ENCODE assay signal across 2 cellular contexts in the genomic region with DNA sequence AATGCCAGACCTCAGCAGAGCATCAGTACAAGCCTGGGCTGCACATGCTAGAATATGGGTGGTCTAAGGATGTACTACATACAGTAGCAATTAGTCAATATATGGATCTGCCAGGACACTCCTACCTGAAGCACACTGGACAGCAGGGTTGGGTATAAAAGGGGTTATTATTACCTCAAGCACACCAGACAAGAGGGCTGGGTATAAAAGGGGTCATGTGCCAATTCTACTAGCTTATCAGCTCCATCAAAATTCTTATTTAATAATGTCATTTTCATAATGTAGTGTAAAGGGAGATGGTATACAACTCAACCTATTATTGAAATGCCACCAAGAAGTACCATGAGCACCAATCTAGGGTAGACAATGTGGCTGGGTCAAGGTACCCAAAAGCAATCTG.
A peak's percentile ranks its signal among the peaks of the same experiment; 100 is the strongest.
TF ChIP-seq lines count a peak whose summit lies in the region.

No MANE protein-coding gene starts in this region.

TF ChIP-seq in Ishikawa, 13 proteins besides CTCF, POLR2A, EP300 and RAD21:
- no peak for TF ChIP-seq MAX (IDR thresholded peaks at IDR 0.05)
- TF ChIP-seq, protein P1, sequence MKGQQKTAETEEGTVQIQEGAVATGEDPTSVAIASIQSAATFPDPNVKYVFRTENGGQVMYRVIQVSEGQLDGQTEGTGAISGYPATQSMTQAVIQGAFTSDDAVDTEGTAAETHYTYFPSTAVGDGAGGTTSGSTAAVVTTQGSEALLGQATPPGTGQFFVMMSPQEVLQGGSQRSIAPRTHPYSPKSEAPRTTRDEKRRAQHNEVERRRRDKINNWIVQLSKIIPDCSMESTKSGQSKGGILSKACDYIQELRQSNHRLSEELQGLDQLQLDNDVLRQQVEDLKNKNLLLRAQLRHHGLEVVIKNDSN (IDR thresholded peaks at IDR 0.05) = 0 out of 2 replicates have a peak, but pooled peaks have one; percentile 10

TF ChIP-seq in K562, 482 proteins besides CTCF, POLR2A, EP300 and RAD21 (continued from another document and continues in another):
- TF ChIP-seq POU5F1 (IDR thresholded peaks at IDR 0.05; ENCODE audit: borderline replicate concordance, low read depth, low read length, partially characterized antibody) (no peak), TRIM28 (IDR thresholded peaks at IDR 0.05) (peak; percentile 99), ZNF316 (IDR thresholded peaks at IDR 0.05) (no peak), ZNF695 (CRISPR knock-in tag; IDR thresholded peaks at IDR 0.05) (no peak), BRCA1 (IDR thresholded peaks at IDR 0.05) (no peak), BRCA1 (CRISPR knock-in tag; IDR thresholded peaks at IDR 0.05) (no peak), HLTF (IDR thresholded peaks at IDR 0.05) (no peak), ZNF3 (CRISPR knock-in tag; IDR thresholded peaks at IDR 0.05) (no peak), NR2C2 (CRISPR knock-in tag; IDR thresholded peaks at IDR 0.05) (no peak), NR2C2 (tag; IDR thresholded peaks at IDR 0.05) (no peak), ZNF586 (CRISPR knock-in tag; conservative IDR thresholded peaks at IDR 0.05) (no peak), ZNF324 (CRISPR knock-in tag; IDR thresholded peaks at IDR 0.05) (no peak), BMI1 (IDR thresholded peaks at IDR 0.05; ENCODE audit: low read length) (no peak), KLF13 (tag; IDR thresholded peaks at IDR 0.05; ENCODE audit: borderline replicate concordance, low read depth) (no peak), NFXL1 (CRISPR knock-in tag; IDR thresholded peaks at IDR 0.05) (no peak), NONO (IDR thresholded peaks at IDR 0.05; ENCODE audit: low read depth in 2 of 2, low read length in 1 of 2) (no peak), PTBP1 (IDR thresholded peaks at IDR 0.05; ENCODE audit: low read depth, low read length) (no peak), MEF2A (IDR thresholded peaks at IDR 0.05; ENCODE audit: control insufficient read depth, low read depth, low read length) (0 out of 2 replicates have a peak, but pooled peaks have one; percentile 27), OTX1 (CRISPR knock-in tag; IDR thresholded peaks at IDR 0.05) (no peak), BDP1 (IDR thresholded peaks at IDR 0.05; ENCODE audit: insufficient read depth, insufficient read length) (no peak), TFE3 (CRISPR knock-in tag; IDR thresholded peaks at IDR 0.05) (no peak), SP1 (CRISPR knock-in tag; IDR thresholded peaks at IDR 0.05) (no peak), MEIS2 (IDR thresholded peaks at IDR 0.05; ENCODE audit: partially characterized antibody) (no peak), PURB (CRISPR knock-in tag; IDR thresholded peaks at IDR 0.05; ENCODE audit: low read depth) (no peak), HSF4 (CRISPR knock-in tag; IDR thresholded peaks at IDR 0.05; ENCODE audit: borderline replicate concordance) (no peak), ARHGAP35 (IDR thresholded peaks at IDR 0.05; ENCODE audit: partially characterized antibody) (no peak), ZNF318 (IDR thresholded peaks at IDR 0.05; ENCODE audit: borderline replicate concordance in 1 of 2, low read depth in 1 of 2) (no peak), ZNF589 (CRISPR knock-in tag; IDR thresholded peaks at IDR 0.05; ENCODE audit: low read depth) (no peak), HDAC8 (tag; IDR thresholded peaks at IDR 0.05) (no peak), PCBP1 (IDR thresholded peaks at IDR 0.05; ENCODE audit: low read depth, low read length, poor library complexity, severe bottlenecking) (no peak)
- TF ChIP-seq, protein P2, sequence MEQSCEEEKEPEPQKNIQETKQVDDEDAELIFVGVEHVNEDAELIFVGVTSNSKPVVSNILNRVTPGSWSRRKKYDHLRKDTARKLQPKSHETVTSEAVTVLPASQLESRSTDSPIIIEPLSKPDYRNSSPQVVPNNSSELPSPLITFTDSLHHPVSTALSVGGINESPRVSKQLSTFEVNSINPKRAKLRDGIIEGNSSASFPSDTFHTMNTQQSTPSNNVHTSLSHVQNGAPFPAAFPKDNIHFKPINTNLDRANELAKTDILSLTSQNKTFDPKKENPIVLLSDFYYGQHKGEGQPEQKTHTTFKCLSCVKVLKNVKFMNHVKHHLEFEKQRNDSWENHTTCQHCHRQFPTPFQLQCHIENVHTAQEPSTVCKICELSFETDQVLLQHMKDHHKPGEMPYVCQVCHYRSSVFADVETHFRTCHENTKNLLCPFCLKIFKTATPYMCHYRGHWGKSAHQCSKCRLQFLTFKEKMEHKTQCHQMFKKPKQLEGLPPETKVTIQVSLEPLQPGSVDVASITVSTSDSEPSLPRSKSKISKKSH (CRISPR knock-in tag; IDR thresholded peaks at IDR 0.05) = no peak
- TF ChIP-seq, protein P3, sequence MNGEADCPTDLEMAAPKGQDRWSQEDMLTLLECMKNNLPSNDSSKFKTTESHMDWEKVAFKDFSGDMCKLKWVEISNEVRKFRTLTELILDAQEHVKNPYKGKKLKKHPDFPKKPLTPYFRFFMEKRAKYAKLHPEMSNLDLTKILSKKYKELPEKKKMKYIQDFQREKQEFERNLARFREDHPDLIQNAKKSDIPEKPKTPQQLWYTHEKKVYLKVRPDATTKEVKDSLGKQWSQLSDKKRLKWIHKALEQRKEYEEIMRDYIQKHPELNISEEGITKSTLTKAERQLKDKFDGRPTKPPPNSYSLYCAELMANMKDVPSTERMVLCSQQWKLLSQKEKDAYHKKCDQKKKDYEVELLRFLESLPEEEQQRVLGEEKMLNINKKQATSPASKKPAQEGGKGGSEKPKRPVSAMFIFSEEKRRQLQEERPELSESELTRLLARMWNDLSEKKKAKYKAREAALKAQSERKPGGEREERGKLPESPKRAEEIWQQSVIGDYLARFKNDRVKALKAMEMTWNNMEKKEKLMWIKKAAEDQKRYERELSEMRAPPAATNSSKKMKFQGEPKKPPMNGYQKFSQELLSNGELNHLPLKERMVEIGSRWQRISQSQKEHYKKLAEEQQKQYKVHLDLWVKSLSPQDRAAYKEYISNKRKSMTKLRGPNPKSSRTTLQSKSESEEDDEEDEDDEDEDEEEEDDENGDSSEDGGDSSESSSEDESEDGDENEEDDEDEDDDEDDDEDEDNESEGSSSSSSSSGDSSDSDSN (IDR thresholded peaks at IDR 0.05; ENCODE audit: borderline replicate concordance in 1 of 2, low read depth in 2 of 2, low read length in 2 of 2) = no peak
- TF ChIP-seq, protein P1 (CRISPR knock-in tag; IDR thresholded peaks at IDR 0.05) = peak; percentile 63
- TF ChIP-seq, protein P4, sequence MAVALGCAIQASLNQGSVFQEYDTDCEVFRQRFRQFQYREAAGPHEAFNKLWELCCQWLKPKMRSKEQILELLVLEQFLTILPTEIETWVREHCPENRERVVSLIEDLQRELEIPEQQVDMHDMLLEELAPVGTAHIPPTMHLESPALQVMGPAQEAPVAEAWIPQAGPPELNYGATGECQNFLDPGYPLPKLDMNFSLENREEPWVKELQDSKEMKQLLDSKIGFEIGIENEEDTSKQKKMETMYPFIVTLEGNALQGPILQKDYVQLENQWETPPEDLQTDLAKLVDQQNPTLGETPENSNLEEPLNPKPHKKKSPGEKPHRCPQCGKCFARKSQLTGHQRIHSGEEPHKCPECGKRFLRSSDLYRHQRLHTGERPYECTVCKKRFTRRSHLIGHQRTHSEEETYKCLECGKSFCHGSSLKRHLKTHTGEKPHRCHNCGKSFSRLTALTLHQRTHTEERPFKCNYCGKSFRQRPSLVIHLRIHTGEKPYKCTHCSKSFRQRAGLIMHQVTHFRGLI (CRISPR knock-in tag; IDR thresholded peaks at IDR 0.05) = no peak
- TF ChIP-seq, protein P5, sequence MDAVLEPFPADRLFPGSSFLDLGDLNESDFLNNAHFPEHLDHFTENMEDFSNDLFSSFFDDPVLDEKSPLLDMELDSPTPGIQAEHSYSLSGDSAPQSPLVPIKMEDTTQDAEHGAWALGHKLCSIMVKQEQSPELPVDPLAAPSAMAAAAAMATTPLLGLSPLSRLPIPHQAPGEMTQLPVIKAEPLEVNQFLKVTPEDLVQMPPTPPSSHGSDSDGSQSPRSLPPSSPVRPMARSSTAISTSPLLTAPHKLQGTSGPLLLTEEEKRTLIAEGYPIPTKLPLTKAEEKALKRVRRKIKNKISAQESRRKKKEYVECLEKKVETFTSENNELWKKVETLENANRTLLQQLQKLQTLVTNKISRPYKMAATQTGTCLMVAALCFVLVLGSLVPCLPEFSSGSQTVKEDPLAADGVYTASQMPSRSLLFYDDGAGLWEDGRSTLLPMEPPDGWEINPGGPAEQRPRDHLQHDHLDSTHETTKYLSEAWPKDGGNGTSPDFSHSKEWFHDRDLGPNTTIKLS (IDR thresholded peaks at IDR 0.05; ENCODE audit: borderline replicate concordance, low read depth) = no peak
- TF ChIP-seq, protein P6, sequence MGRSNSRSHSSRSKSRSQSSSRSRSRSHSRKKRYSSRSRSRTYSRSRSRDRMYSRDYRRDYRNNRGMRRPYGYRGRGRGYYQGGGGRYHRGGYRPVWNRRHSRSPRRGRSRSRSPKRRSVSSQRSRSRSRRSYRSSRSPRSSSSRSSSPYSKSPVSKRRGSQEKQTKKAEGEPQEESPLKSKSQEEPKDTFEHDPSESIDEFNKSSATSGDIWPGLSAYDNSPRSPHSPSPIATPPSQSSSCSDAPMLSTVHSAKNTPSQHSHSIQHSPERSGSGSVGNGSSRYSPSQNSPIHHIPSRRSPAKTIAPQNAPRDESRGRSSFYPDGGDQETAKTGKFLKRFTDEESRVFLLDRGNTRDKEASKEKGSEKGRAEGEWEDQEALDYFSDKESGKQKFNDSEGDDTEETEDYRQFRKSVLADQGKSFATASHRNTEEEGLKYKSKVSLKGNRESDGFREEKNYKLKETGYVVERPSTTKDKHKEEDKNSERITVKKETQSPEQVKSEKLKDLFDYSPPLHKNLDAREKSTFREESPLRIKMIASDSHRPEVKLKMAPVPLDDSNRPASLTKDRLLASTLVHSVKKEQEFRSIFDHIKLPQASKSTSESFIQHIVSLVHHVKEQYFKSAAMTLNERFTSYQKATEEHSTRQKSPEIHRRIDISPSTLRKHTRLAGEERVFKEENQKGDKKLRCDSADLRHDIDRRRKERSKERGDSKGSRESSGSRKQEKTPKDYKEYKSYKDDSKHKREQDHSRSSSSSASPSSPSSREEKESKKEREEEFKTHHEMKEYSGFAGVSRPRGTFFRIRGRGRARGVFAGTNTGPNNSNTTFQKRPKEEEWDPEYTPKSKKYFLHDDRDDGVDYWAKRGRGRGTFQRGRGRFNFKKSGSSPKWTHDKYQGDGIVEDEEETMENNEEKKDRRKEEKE (IDR thresholded peaks at IDR 0.05; ENCODE audit: borderline replicate concordance in 1 of 2, control insufficient read depth in 1 of 2, low read depth in 2 of 2, low read length in 1 of 2) = no peak
